ENCODE assay signal across 13 cellular contexts in genomic region chr4:65046496-65047101, GRCh38.
DNase-seq lines count a peak whose midpoint lies in the region; ATAC-seq and TF ChIP-seq lines count a peak whose summit lies in the region.
"Had no signal": no experiment of that assay in that cellular context is flagged by ENCODE, and none has a peak within 500 bp of the region (broad histone marks: within the 10 kb centered on the region; RNA-seq: fewer than 3 reads in every experiment).

No MANE protein-coding gene starts in this region.

- no peak for ATAC-seq in GM19452 (IDR thresholded peaks at IDR 0.05; ENCODE audit: unreplicated experiment)
- ATAC-seq: left lobe of liver had no signal

- no peak overlapping the region for H3K27ac ChIP-seq in stomach
- H3K27ac ChIP-seq: SJSA1 had no signal

- intact Hi-C loops in stomach (cut with DNase I; ENCODE audit: low total_unique reads) = no loop called here
- intact Hi-C loops in activated naive CD4-positive, alpha-beta T cell treated with anti-CD3 and anti-CD28 coated beads for 36 hours (cut with micrococcal nuclease) = no loop called here

- H3K4me1 ChIP-seq in stomach = peaks cover 0 to 6% (median 2%) of the 10 kb centered on the region in 4 donors
- H3K4me1 ChIP-seq: SJSA1 had no signal

- H3K27ac Mint-ChIP-seq in activated naive CD4-positive, alpha-beta T cell treated with anti-CD3 and anti-CD28 coated beads for 36 hours = no peak overlapping the region
- H3K27ac Mint-ChIP-seq: CD14-positive monocyte, nephron progenitor cell had no signal

- H3K36me3 ChIP-seq in kidney epithelial cell (ENCODE audit: control insufficient read depth, insufficient read depth, low read length) = no peaks in the 10 kb centered on the region
- no peaks in the 10 kb centered on the region for H3K36me3 ChIP-seq in stomach
- H3K36me3 ChIP-seq: SJSA1 had no signal

- H3K9me3 ChIP-seq in stomach = no peaks in the 10 kb centered on the region
- H3K9me3 ChIP-seq: SJSA1 had no signal

- H3K27me3 Mint-ChIP-seq in activated naive CD4-positive, alpha-beta T cell treated with anti-CD3 and anti-CD28 coated beads for 36 hours (ENCODE audit: low read depth) = no peaks in the 10 kb centered on the region

- CTCF ChIA-PET in activated naive CD4-positive, alpha-beta T cell treated with anti-CD3 and anti-CD28 coated beads for 36 hours (lab: Charles Lee) = no interaction called here

- no peaks in the 10 kb centered on the region for H3K27me3 ChIP-seq in kidney epithelial cell (ENCODE audit: control insufficient read depth, insufficient read depth, low read length)
- H3K27me3 ChIP-seq in stomach = no peaks in the 10 kb centered on the region
- H3K27me3 ChIP-seq: SJSA1 had no signal

- H3K36me3 Mint-ChIP-seq in activated naive CD4-positive, alpha-beta T cell treated with anti-CD3 and anti-CD28 coated beads for 36 hours (ENCODE audit: low read depth) = peaks cover 2% of the 10 kb centered on the region
- H3K36me3 Mint-ChIP-seq: CD14-positive monocyte had no signal

- no peak for TF ChIP-seq POLR2A in stomach (IDR thresholded peaks at IDR 0.05)

- H3K4me1 Mint-ChIP-seq in activated naive CD4-positive, alpha-beta T cell treated with anti-CD3 and anti-CD28 coated beads for 36 hours (ENCODE audit: low read depth) = no peaks in the 10 kb centered on the region
- H3K4me1 Mint-ChIP-seq: CD14-positive monocyte, nephron progenitor cell had no signal

- peaks cover 6% of the 10 kb centered on the region for H3K9me3 Mint-ChIP-seq in activated naive CD4-positive, alpha-beta T cell treated with anti-CD3 and anti-CD28 coated beads for 36 hours
- H3K9me3 Mint-ChIP-seq: nephron progenitor cell had no signal

- in situ Hi-C loops in astrocyte of the cerebellum (cut with HindIII; ENCODE audit: low sequenced_read_pairs) = no loop called here

- H3K4me3 ChIP-seq in LNCaP clone FGC (ENCODE audit: low read depth, low read length) (no peak overlapping the region), astrocyte of the cerebellum (ENCODE audit: low read depth, low read length) (no peak overlapping the region), kidney epithelial cell (ENCODE audit: low read depth, low read length) (no peak overlapping the region), stomach (no peak overlapping the region)
- H3K4me3 ChIP-seq: SJSA1 had no signal

- 10 to 29% (median 23%) methylated on average over 1 of the region's 1 CpG for WGBS in stomach, 5 donors

- TF ChIP-seq EP300 in stomach (IDR thresholded peaks at IDR 0.05) = no peak

- DNase-seq in DMS 273 treated with DMSO at 0.1 percent for 48 hours (lab: John Stamatoyannopoulos, UW) (peak; percentile 83), LNCaP clone FGC (ENCODE audit: low read depth) (peak; percentile 27), astrocyte of the cerebellum (ENCODE audit: low read depth) (peak; percentile 51), kidney epithelial cell (ENCODE audit: low read depth) (peak; percentile 31), stomach (no peak)
- no peak for DNase-seq in stimulated activated naive CD4-positive, alpha-beta T cell treated with Interleukin-2 at 50 U/mL for 16 hours (lab: John Stamatoyannopoulos, UW)
- DNase-seq in activated naive CD4-positive, alpha-beta T cell treated with anti-CD3 and anti-CD28 coated beads for 36 hours = no peak
- DNase-seq: activated naive CD4-positive, alpha-beta T cell treated with anti-CD3 and anti-CD28 coated beads, Interleukin-2, amount 50 U/mL, for 16 hours; nephron progenitor cell had no signal

- TF ChIP-seq CTCF in LNCaP clone FGC (IDR thresholded peaks at IDR 0.05; ENCODE audit: control insufficient read depth, extremely low read depth, insufficient read depth) (no peak), astrocyte of the cerebellum (IDR thresholded peaks at IDR 0.05; ENCODE audit: low read depth, low read length, missing control alignments) (no peak), kidney epithelial cell (IDR thresholded peaks at IDR 0.05; ENCODE audit: insufficient read depth, low read length, poor library complexity, severe bottlenecking) (no peak), stomach (IDR thresholded peaks at IDR 0.05) (no peak)

- H3K4me3 Mint-ChIP-seq in activated naive CD4-positive, alpha-beta T cell treated with anti-CD3 and anti-CD28 coated beads for 36 hours = no peak overlapping the region
- H3K4me3 Mint-ChIP-seq: CD14-positive monocyte, nephron progenitor cell had no signal

Comparison
In these comparisons a context has a peak if more than half of its experiments do, and no peak if none do; other contexts are left out.
1. DNase-seq: peak in DMS 273 treated with DMSO at 0.1 percent for 48 hours (single experiment), LNCaP clone FGC (single experiment), astrocyte of the cerebellum (single experiment) and kidney epithelial cell (single experiment); none in stomach (single experiment), stimulated activated naive CD4-positive, alpha-beta T cell treated with Interleukin-2 at 50 U/mL for 16 hours (single experiment) and activated naive CD4-positive, alpha-beta T cell treated with anti-CD3 and anti-CD28 coated beads for 36 hours (single experiment).